Comparison of ENCODE assay signal across 8 cellular contexts in genomic region chr2:2613279-2614199, GRCh38.
DNase-seq lines count a peak whose midpoint lies in the region; ATAC-seq, FAIRE-seq and TF ChIP-seq lines count a peak whose summit lies in the region.

No MANE protein-coding gene starts in this region.

- H3K4me3 ChIP-seq in H1 (ENCODE audit: extremely low read depth in 1 of 4, insufficient read depth in 2 of 4, low read depth in 3 of 4, low read length in 4 of 4) (peak overlapping the region; percentile 2 to 57 (median 20); a peak in 7 of 8 replicates), mesendoderm (ENCODE audit: low read length) (peak overlapping the region; percentile 39)

- 0 out of 4 replicates have a peak, but pooled peaks have one; percentile 2 to 7 for TF ChIP-seq RAD21 in H1 (IDR thresholded peaks at IDR 0.05 in 1 of 2, conservative IDR thresholded peaks at IDR 0.05 in 1 of 2; ENCODE audit: low read depth in 2 of 2, low read length in 2 of 2)

- H3K4me1 ChIP-seq in H1 (replicated peaks in 1 of 4; ENCODE audit: control insufficient read depth in 3 of 4, insufficient read depth in 4 of 4, low read length in 3 of 4) = no peaks in the 10 kb centered on the region
- no peaks in the 10 kb centered on the region for H3K4me1 ChIP-seq in mesendoderm (ENCODE audit: control insufficient read depth, low read depth, low read length)

- 0 out of 2 replicates have a peak overlapping the region, but pooled peaks have one; percentile 86 for H3K18ac ChIP-seq in H1 (ENCODE audit: extremely low read depth, low read length)
- no peak overlapping the region for H3K18ac ChIP-seq in mesendoderm (ENCODE audit: low read length)

- CTCF ChIA-PET in H1 (lab: Charles Lee; ENCODE audit: partially characterized antibody) = interaction anchor here (0.6 to 1.1 kb wide), 4 partner anchors 12 to 382 kb away, joined by 3 to 5 read pairs (median 3); no protein-coding TSS in a partner anchor

- peaks cover 0 to 3% (median 0%) of the 10 kb centered on the region in 4 experiments; a peak in 1 of 7 replicates for H3K27me3 ChIP-seq in H1 (replicated peaks in 1 of 4; ENCODE audit: control insufficient read depth in 3 of 4, extremely low read depth in 1 of 4, insufficient read depth in 3 of 4, low read length in 3 of 4)
- no peaks in the 10 kb centered on the region for H3K27me3 ChIP-seq in mesendoderm (ENCODE audit: insufficient read depth, low read length, poor library complexity)

- FAIRE-seq in H1 (lab: Jason Lieb, UNC) = peak; percentile 96

- H4K91ac ChIP-seq in H1 (replicated peaks; ENCODE audit: insufficient read length, low read length) = no peak overlapping the region

- POLR2A ChIA-PET in H1 (lab: Charles Lee; ENCODE audit: partially characterized antibody) = no interaction called here

- H2BK20ac ChIP-seq in H1 (ENCODE audit: low read length) = no peak overlapping the region

- no peak for TF ChIP-seq CTCF in 22Rv1 (IDR thresholded peaks at IDR 0.05)
- TF ChIP-seq CTCF in H1 (IDR thresholded peaks at IDR 0.05; ENCODE audit: control extremely low read depth in 1 of 3, insufficient read depth in 1 of 3, low read depth in 1 of 3, low read length in 3 of 3) = no peak

- H3K4ac ChIP-seq in H1 (replicated peaks; ENCODE audit: insufficient read length, low read depth, low read length) (no peak overlapping the region), mesendoderm (ENCODE audit: low read depth, low read length) (no peak overlapping the region)

- H3K36me3 ChIP-seq in H1 (ENCODE audit: control insufficient read depth in 2 of 4, insufficient read depth in 4 of 4, low read length in 3 of 4) (no peaks in the 10 kb centered on the region), mesendoderm (ENCODE audit: control insufficient read depth, insufficient read depth, low read length) (no peaks in the 10 kb centered on the region)

- H3K9me3 ChIP-seq in H1 (ENCODE audit: insufficient read depth in 2 of 2, low read depth in 1 of 2, low read length in 1 of 2) = peaks cover 0 to 2% of the 10 kb centered on the region in 2 experiments; a peak in 1 of 4 replicates

- peak overlapping the region; percentile 24 for H4K5ac ChIP-seq in H1 (ENCODE audit: insufficient read length, low read depth, low read length)
- H4K5ac ChIP-seq in mesendoderm (ENCODE audit: low read length) = peak overlapping the region; percentile 98

- H3K23me2 ChIP-seq in H1 (ENCODE audit: low read depth, low read length) = peaks cover 3% of the 10 kb centered on the region; the same call in 1 of the 2 replicates

- H3K79me1 ChIP-seq in H1 (ENCODE audit: low read depth, low read length) (no peaks in the 10 kb centered on the region), mesendoderm (ENCODE audit: low read length) (no peaks in the 10 kb centered on the region)

- H2AFZ ChIP-seq in H1 (ENCODE audit: low read length) = peak overlapping the region; percentile 97

- peak overlapping the region; percentile 26 to 63 for H3K4me2 ChIP-seq in H1 (ENCODE audit: insufficient read depth in 1 of 2, low read depth in 2 of 2, low read length in 2 of 2)
- H3K4me2 ChIP-seq in mesendoderm (ENCODE audit: low read length) = peak overlapping the region; percentile 64

- no peak overlapping the region for H2BK12ac ChIP-seq in H1 (ENCODE audit: low read depth, low read length)

- H4K20me1 ChIP-seq in H1 (replicated peaks in 1 of 2; ENCODE audit: control insufficient read depth in 1 of 2, insufficient read depth in 2 of 2, low read length in 2 of 2) = no peaks in the 10 kb centered on the region

- 17% methylated on average over 34 of the region's 34 CpGs; no CpG with 5 or more reads in 1 of the 2 experiments for WGBS in H1 (ENCODE audit: extremely low coverage in 1 of 2, insufficient coverage in 1 of 2, insufficient read length in 1 of 2, insufficient replicate concordance in 2 of 2, low coverage in 1 of 2, low lambda C conversion rate in 2 of 2, missing lambda C conversion rate in 1 of 2), 2 experiments
- WGBS in mesendoderm (ENCODE audit: extremely low coverage, insufficient coverage, low lambda C conversion rate) = no CpG with 5 or more reads among the region's 34 CpGs

- H3K23ac ChIP-seq in H1 (ENCODE audit: insufficient read length) = no peak overlapping the region
- H3K23ac ChIP-seq in mesendoderm (ENCODE audit: low read length) = no peak overlapping the region

- DNase-seq in NCI-H510A (lab: John Stamatoyannopoulos, UW) (peak; percentile 98), H1 (ENCODE audit: low read depth in 1 of 2, low spot score in 2 of 2) (peak; percentile 85 to 90), mesendoderm (peak; percentile 98)
- DNase-seq in activated CD8-positive, alpha-beta memory T cell treated with anti-CD3 and anti-CD28 coated beads for 4 hours (ENCODE audit: low read depth in 2 of 2) = peak; percentile 45 to 69
- peak; percentile 63 for DNase-seq in stimulated activated CD8-positive, alpha-beta memory T cell treated with anti-CD3 and anti-CD28 coated beads, Interleukin-12 subunit alpha, Interleukin-12 subunit beta, amount 100 ng/mL, for 1 hour (ENCODE audit: low read depth)

- H3K9ac ChIP-seq in H1 (replicated peaks in 1 of 4; ENCODE audit: extremely low read depth in 1 of 4, low read depth in 3 of 4, low read length in 3 of 4) (no peak overlapping the region), mesendoderm (ENCODE audit: low read length) (peak overlapping the region; percentile 61)

- 0 out of 2 replicates have a peak overlapping the region, but pooled peaks have one; percentile 25 for H3K27ac ChIP-seq in 22Rv1
- no peak overlapping the region; the same call in 1 of the 2 replicates for H3K27ac ChIP-seq in H1 (ENCODE audit: low read depth, low read length)
- H3K27ac ChIP-seq in mesendoderm (ENCODE audit: low read depth, low read length) = no peak overlapping the region

- H2BK120ac ChIP-seq in H1 (replicated peaks; ENCODE audit: low read depth, low read length) = no peak overlapping the region
- H2BK120ac ChIP-seq in mesendoderm (ENCODE audit: low read depth, low read length) = no peak overlapping the region

- H4K8ac ChIP-seq in H1 (ENCODE audit: extremely low read depth, insufficient read depth, low read length) (no peak overlapping the region), mesendoderm (ENCODE audit: low read depth, low read length) (no peak overlapping the region)

- no peak overlapping the region for H3K56ac ChIP-seq in H1 (replicated peaks; ENCODE audit: insufficient read length, low read depth, low read length)
- H3K56ac ChIP-seq in mesendoderm (ENCODE audit: low read length) = peak overlapping the region; percentile 85

- no peak overlapping the region for H3K14ac ChIP-seq in H1 (ENCODE audit: insufficient read length)

- TF ChIP-seq POLR2A in H1 (IDR thresholded peaks at IDR 0.05; ENCODE audit: control extremely low read depth in 1 of 2, low read depth in 2 of 2, low read length in 2 of 2) = peak; percentile 17 to 65

- TF ChIP-seq EP300 in H1 (IDR thresholded peaks at IDR 0.05; ENCODE audit: borderline replicate concordance in 1 of 2, low read depth in 2 of 2, low read length in 2 of 2) = no peak

- H2BK15ac ChIP-seq in H1 (ENCODE audit: low read length) = no peak overlapping the region
- no peak overlapping the region for H2BK15ac ChIP-seq in mesendoderm (replicated peaks; ENCODE audit: low read depth)

- no peak overlapping the region for H2AK5ac ChIP-seq in H1 (ENCODE audit: low read depth, low read length)
- no peak overlapping the region for H2AK5ac ChIP-seq in mesendoderm (ENCODE audit: low read length)

- no peak overlapping the region for H2BK5ac ChIP-seq in H1 (ENCODE audit: low read depth, low read length)
- no peak overlapping the region for H2BK5ac ChIP-seq in mesendoderm (ENCODE audit: low read length)

- ATAC-seq in GM18868 (IDR thresholded peaks at IDR 0.05; ENCODE audit: unreplicated experiment) (peak; percentile 100), HG03097 (IDR thresholded peaks at IDR 0.05; ENCODE audit: low FRiP score, unreplicated experiment) (peak; percentile 100)

- H3K79me2 ChIP-seq in H1 (ENCODE audit: control insufficient read depth in 1 of 2, insufficient read depth in 2 of 2, low read length in 2 of 2) (no peaks in the 10 kb centered on the region), mesendoderm (ENCODE audit: control insufficient read depth, insufficient read depth, low read length) (no peaks in the 10 kb centered on the region)

TF ChIP-seq in H1, 55 proteins besides CTCF, POLR2A, EP300 and RAD21 (continues in another document):
- TF ChIP-seq TAF1 (IDR thresholded peaks at IDR 0.05; ENCODE audit: low read depth, low read length) (0 out of 2 replicates have a peak, but pooled peaks have one; percentile 56), KDM1A (IDR thresholded peaks at IDR 0.05; ENCODE audit: borderline replicate concordance, low read length) (no peak; the same call in 1 of the 2 replicates), SP2 (IDR thresholded peaks at IDR 0.05; ENCODE audit: low read length) (no peak), POLR2AphosphoS5 (IDR thresholded peaks at IDR 0.05; ENCODE audit: low read depth, low read length) (peak; percentile 83; the same call in 1 of the 2 replicates), CTBP2 (IDR thresholded peaks at IDR 0.05; ENCODE audit: borderline replicate concordance, insufficient read depth, insufficient read length, low read length) (no peak), PHF8 (conservative IDR thresholded peaks at IDR 0.05; ENCODE audit: low read depth, low read length) (peak; percentile 68), MAFK (IDR thresholded peaks at IDR 0.05; ENCODE audit: low read depth, low read length) (no peak), EGR1 (IDR thresholded peaks at IDR 0.05; ENCODE audit: borderline replicate concordance, low read depth, low read length) (no peak), NANOG (IDR thresholded peaks at IDR 0.05; ENCODE audit: insufficient read depth, low read depth, low read length, poor library complexity, severe bottlenecking) (no peak), KDM4A (IDR thresholded peaks at IDR 0.05; ENCODE audit: low read depth, low read length, severe bottlenecking) (peak; percentile 55), FOSL1 (IDR thresholded peaks at IDR 0.05; ENCODE audit: insufficient read depth, low read depth, low read length) (no peak), KDM5A (IDR thresholded peaks at IDR 0.05; ENCODE audit: low read length) (no peak), SP4 (IDR thresholded peaks at IDR 0.05; ENCODE audit: low read length) (no peak), RBBP5 (IDR thresholded peaks at IDR 0.05; ENCODE audit: borderline replicate concordance, low read depth, low read length) (no peak), ATF2 (IDR thresholded peaks at IDR 0.05; ENCODE audit: low read length) (no peak)
